Comparison of ENCODE assay signal across 8 cellular contexts in genomic region chr19:2047449-2048103, GRCh38. TPM values are rescaled to one million over a fixed set of nuclear protein-coding genes. Genes with fewer than 3 reads are reported as not detected.
DNase-seq lines count a peak whose midpoint lies in the region; ATAC-seq, FAIRE-seq and TF ChIP-seq lines count a peak whose summit lies in the region.

No MANE protein-coding gene starts in this region.

- peaks cover 0 to 3% of the 10 kb centered on the region in 2 donors for H3K36me3 Mint-ChIP-seq in activated T-cell treated with anti-CD3 and anti-CD28 coated beads, Interleukin-2, amount 50 U/mL, for 72 hours (ENCODE audit: insufficient read depth in 2 of 2)
- H3K36me3 Mint-ChIP-seq in activated naive CD8-positive, alpha-beta T cell treated with anti-CD3 and anti-CD28 coated beads for 36 hours: peaks cover 10% of the 10 kb centered on the region

- peak overlapping the region; percentile 60 to 85 for H3K4me3 Mint-ChIP-seq in activated T-cell treated with anti-CD3 and anti-CD28 coated beads, Interleukin-2, amount 50 U/mL, for 72 hours
- H3K4me3 Mint-ChIP-seq in activated naive CD8-positive, alpha-beta T cell treated with anti-CD3 and anti-CD28 coated beads for 36 hours: peak overlapping the region; percentile 48

- TF ChIP-seq CTCF in upper lobe of right lung (IDR thresholded peaks at IDR 0.05): no peak
- TF ChIP-seq CTCF in D721Med (IDR thresholded peaks at IDR 0.05; ENCODE audit: insufficient read depth, missing control alignments): no peak

- DNase-seq in activated T-cell treated with anti-CD3 and anti-CD28 coated beads, Interleukin-2, amount 50 U/mL, for 72 hours: peak; percentile 37 to 46
- DNase-seq in activated T-cell treated with anti-CD3 and anti-CD28 coated beads, Interleukin-2, amount 50 U/mL, for 48 hours: no peak
- peak; percentile 47 for DNase-seq in activated naive CD8-positive, alpha-beta T cell treated with anti-CD3 and anti-CD28 coated beads for 36 hours
- peak; percentile 82 for DNase-seq in left lobe of liver (ENCODE audit: low spot score)
- DNase-seq in upper lobe of right lung: peak; percentile 89
- DNase-seq in D721Med (ENCODE audit: insufficient read length, low spot score): no peak
- no peak for DNase-seq in NCI-H2227 (lab: John Stamatoyannopoulos, UW; ENCODE audit: unreplicated experiment)

- no peaks in the 10 kb centered on the region for H3K9me3 Mint-ChIP-seq in activated T-cell treated with anti-CD3 and anti-CD28 coated beads, Interleukin-2, amount 50 U/mL, for 72 hours
- no peaks in the 10 kb centered on the region for H3K9me3 Mint-ChIP-seq in activated naive CD8-positive, alpha-beta T cell treated with anti-CD3 and anti-CD28 coated beads for 36 hours

- H3K27me3 ChIP-seq in upper lobe of right lung: no peaks in the 10 kb centered on the region

- H3K9me3 ChIP-seq in upper lobe of right lung: no peaks in the 10 kb centered on the region

- no peak for ATAC-seq in activated T-cell treated with anti-CD3 and anti-CD28 coated beads, Interleukin-2, amount 50 U/mL, for 72 hours (replicated peaks in 1 of 2)
- no peak for ATAC-seq in left lobe of liver
- no peak for ATAC-seq in upper lobe of right lung
- no peak for ATAC-seq in GM18870 (IDR thresholded peaks at IDR 0.05; ENCODE audit: unreplicated experiment)

- no peaks in the 10 kb centered on the region for H3K27me3 Mint-ChIP-seq in activated T-cell treated with anti-CD3 and anti-CD28 coated beads, Interleukin-2, amount 50 U/mL, for 72 hours (ENCODE audit: low read depth)
- H3K27me3 Mint-ChIP-seq in activated naive CD8-positive, alpha-beta T cell treated with anti-CD3 and anti-CD28 coated beads for 36 hours: no peaks in the 10 kb centered on the region

- H3K4me1 ChIP-seq in upper lobe of right lung: peaks cover 83% of the 10 kb centered on the region

- peak overlapping the region; percentile 95 for H3K27ac ChIP-seq in upper lobe of right lung

- FAIRE-seq in D721Med (lab: Jason Lieb, UNC): no peak

- peaks cover 47% of the 10 kb centered on the region for H3K4me1 Mint-ChIP-seq in activated T-cell treated with anti-CD3 and anti-CD28 coated beads, Interleukin-2, amount 50 U/mL, for 72 hours (ENCODE audit: low read depth)
- H3K4me1 Mint-ChIP-seq in activated naive CD8-positive, alpha-beta T cell treated with anti-CD3 and anti-CD28 coated beads for 36 hours: peaks cover 44% of the 10 kb centered on the region

- H3K4me3 ChIP-seq in upper lobe of right lung: peak overlapping the region; percentile 97

- peaks cover 65% of the 10 kb centered on the region for H3K36me3 ChIP-seq in upper lobe of right lung

- H3K27ac Mint-ChIP-seq in activated T-cell treated with anti-CD3 and anti-CD28 coated beads, Interleukin-2, amount 50 U/mL, for 72 hours: peak overlapping the region; percentile 28
- peak overlapping the region; percentile 65 for H3K27ac Mint-ChIP-seq in activated naive CD8-positive, alpha-beta T cell treated with anti-CD3 and anti-CD28 coated beads for 36 hours

- intact Hi-C loops in upper lobe of right lung (cut with DNase I): no loop called here

RNA-seq across cellular contexts. Expression of gene MKNK2, which starts 3.5 kb away (rescaled TPM):
- total RNA-seq in activated T-cell treated with anti-CD3 and anti-CD28 coated beads, Interleukin-2, amount 50 U/mL, for 72 hours: 100 to 1,000 TPM; 120 to 121 TPM
- total RNA-seq in activated naive CD8-positive, alpha-beta T cell treated with anti-CD3 and anti-CD28 coated beads for 36 hours: 100 to 1,000 TPM; 230 to 232 TPM
- total RNA-seq in left lobe of liver: 149 TPM
- total RNA-seq in upper lobe of right lung: 314 TPM

RNA-seq across cellular contexts. Expression of gene BTBD2, which starts 32.1 kb away (rescaled TPM):
- 10 to 100 TPM; 48.7 to 56.2 TPM for total RNA-seq in activated T-cell treated with anti-CD3 and anti-CD28 coated beads, Interleukin-2, amount 50 U/mL, for 72 hours
- 10 to 100 TPM; 22.1 to 26.2 TPM for total RNA-seq in activated naive CD8-positive, alpha-beta T cell treated with anti-CD3 and anti-CD28 coated beads for 36 hours
- total RNA-seq in left lobe of liver (25.9 TPM), upper lobe of right lung (56.5 TPM)

RNA-seq across cellular contexts. Expression of gene MOB3A, which starts 48.5 kb away (rescaled TPM):
- total RNA-seq in activated T-cell treated with anti-CD3 and anti-CD28 coated beads, Interleukin-2, amount 50 U/mL, for 72 hours: 100 to 1,000 TPM; 129 to 134 TPM
- 100 to 1,000 TPM; 147 to 153 TPM for total RNA-seq in activated naive CD8-positive, alpha-beta T cell treated with anti-CD3 and anti-CD28 coated beads for 36 hours
- total RNA-seq in left lobe of liver: 11.2 TPM
- 58.8 TPM for total RNA-seq in upper lobe of right lung

RNA-seq across cellular contexts. Expression of gene IZUMO4, which starts 49.1 kb away (rescaled TPM):
- 10 to 100 TPM; 28.5 to 36.9 TPM for total RNA-seq in activated T-cell treated with anti-CD3 and anti-CD28 coated beads, Interleukin-2, amount 50 U/mL, for 72 hours
- 10 to 100 TPM; 12.4 to 12.6 TPM for total RNA-seq in activated naive CD8-positive, alpha-beta T cell treated with anti-CD3 and anti-CD28 coated beads for 36 hours
- total RNA-seq in left lobe of liver: 5.2 TPM
- total RNA-seq in upper lobe of right lung: 6.8 TPM

Comparison
In these comparisons a context has a peak if more than half of its experiments do, and no peak if none do; other contexts are left out.
1. DNase-seq: peak in activated T-cell treated with anti-CD3 and anti-CD28 coated beads, Interleukin-2, amount 50 U/mL, for 72 hours (2 of 2), activated naive CD8-positive, alpha-beta T cell treated with anti-CD3 and anti-CD28 coated beads for 36 hours (single experiment), left lobe of liver (single experiment) and upper lobe of right lung (single experiment); none in activated T-cell treated with anti-CD3 and anti-CD28 coated beads, Interleukin-2, amount 50 U/mL, for 48 hours (0 of 2), D721Med (single experiment) and NCI-H2227 (single experiment).